8 cellular contexts compared by ENCODE assay signal in the genomic region with DNA sequence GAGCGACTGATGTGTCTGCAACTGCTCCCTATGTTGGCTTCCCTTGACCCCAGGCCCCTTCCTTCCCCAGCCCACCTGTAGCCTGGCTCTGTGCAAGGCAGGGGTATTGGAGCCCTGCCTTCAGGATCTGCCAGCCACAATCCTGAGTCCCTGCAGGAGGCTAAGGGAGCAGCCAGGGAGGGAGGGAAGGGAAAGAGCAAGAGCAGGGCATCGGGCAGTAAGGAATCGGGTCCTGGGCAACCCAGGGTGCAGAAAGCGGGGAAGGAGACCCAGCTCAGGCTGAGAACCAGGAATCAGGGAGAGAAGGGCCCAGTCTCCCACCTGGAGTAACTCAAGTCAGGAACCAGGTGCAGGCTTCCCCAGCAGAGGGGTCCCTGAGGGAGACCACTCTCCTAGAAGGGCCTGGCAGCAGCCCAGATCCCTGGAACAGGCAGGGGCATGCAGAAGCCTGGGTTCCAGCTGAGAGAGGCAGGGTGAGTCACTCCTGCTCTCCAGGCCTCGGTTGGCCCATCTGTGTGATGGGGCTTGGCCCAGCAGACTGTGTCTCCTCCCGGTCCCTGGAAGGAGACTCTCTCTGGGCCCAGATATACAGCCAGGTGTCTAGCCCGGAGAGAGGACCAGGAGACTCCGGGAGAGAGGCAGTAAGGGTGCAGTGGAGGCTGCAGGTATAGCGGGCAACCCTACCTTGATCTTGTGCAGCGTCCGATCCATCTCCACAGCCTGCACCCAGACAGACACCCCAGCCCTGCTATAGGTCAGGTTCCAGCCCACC. TPM values are rescaled to one million over a fixed set of nuclear protein-coding genes. Genes with fewer than 3 reads are reported as not detected.
DNase-seq lines count a peak whose midpoint lies in the region; ATAC-seq lines count a peak whose summit lies in the region.

No MANE protein-coding gene starts in this region.

- no peaks in the 10 kb centered on the region for H3K36me3 Mint-ChIP-seq in activated T-cell treated with anti-CD3 and anti-CD28 coated beads, Interleukin-2, amount 50 U/mL, for 72 hours (ENCODE audit: insufficient read depth in 2 of 2)
- H3K36me3 Mint-ChIP-seq in immature natural killer cell: no peaks in the 10 kb centered on the region
- no peaks in the 10 kb centered on the region for H3K36me3 Mint-ChIP-seq in stimulated activated memory B cell treated with anti-CD40 and anti-IgM and Interleukin-4, amounts not matched to agents 10 μg/mL and 1 μg/mL and 100 μg/mL, for 72 hours

- intact Hi-C loops in left colon (cut with DNase I, micrococcal nuclease): no loop called here

- peaks cover 20% of the 10 kb centered on the region for H3K4me1 Mint-ChIP-seq in activated T-cell treated with anti-CD3 and anti-CD28 coated beads, Interleukin-2, amount 50 U/mL, for 72 hours (ENCODE audit: low read depth)
- H3K4me1 Mint-ChIP-seq in immature natural killer cell: peaks cover 25 to 38% of the 10 kb centered on the region in 2 donors
- peaks cover 62% of the 10 kb centered on the region for H3K4me1 Mint-ChIP-seq in stimulated activated memory B cell treated with anti-CD40 and anti-IgM and Interleukin-4, amounts not matched to agents 10 μg/mL and 1 μg/mL and 100 μg/mL, for 72 hours

- H3K27me3 ChIP-seq in MG63: no peaks in the 10 kb centered on the region

- H3K9me3 Mint-ChIP-seq in activated T-cell treated with anti-CD3 and anti-CD28 coated beads, Interleukin-2, amount 50 U/mL, for 72 hours: no peaks in the 10 kb centered on the region
- H3K9me3 Mint-ChIP-seq in immature natural killer cell: no peaks in the 10 kb centered on the region
- H3K9me3 Mint-ChIP-seq in stimulated activated memory B cell treated with anti-CD40 and anti-IgM and Interleukin-4, amounts not matched to agents 10 μg/mL and 1 μg/mL and 100 μg/mL, for 72 hours: no peaks in the 10 kb centered on the region

- no peak overlapping the region for H3K4me3 ChIP-seq in MG63

- DNase-seq in NCI-H1436 (lab: John Stamatoyannopoulos, UW) (peak; percentile 20), NCI-H1436 treated with DMSO at 0.1 percent for 48 hours (lab: John Stamatoyannopoulos, UW) (no peak), immature natural killer cell (no peak), left colon (no peak), MG63 (no peak), SIG-M5 (lab: John Stamatoyannopoulos, UW) (no peak)
- DNase-seq in activated T-cell treated with anti-CD3 and anti-CD28 coated beads, Interleukin-2, amount 50 U/mL, for 72 hours: no peak

- no peaks in the 10 kb centered on the region for H3K27me3 Mint-ChIP-seq in activated T-cell treated with anti-CD3 and anti-CD28 coated beads, Interleukin-2, amount 50 U/mL, for 72 hours (ENCODE audit: low read depth)
- peaks cover 0 to 4% (median 2%) of the 10 kb centered on the region in 3 donors for H3K27me3 Mint-ChIP-seq in immature natural killer cell (ENCODE audit: low read depth in 3 of 3)
- H3K27me3 Mint-ChIP-seq in stimulated activated memory B cell treated with anti-CD40 and anti-IgM and Interleukin-4, amounts not matched to agents 10 μg/mL and 1 μg/mL and 100 μg/mL, for 72 hours: no peaks in the 10 kb centered on the region

- no peaks in the 10 kb centered on the region for H3K36me3 ChIP-seq in MG63

- no peaks in the 10 kb centered on the region for H3K9me3 ChIP-seq in MG63

- peak overlapping the region; percentile 51 to 82 for H3K4me3 Mint-ChIP-seq in activated T-cell treated with anti-CD3 and anti-CD28 coated beads, Interleukin-2, amount 50 U/mL, for 72 hours
- peak overlapping the region; percentile 46 to 75 (median 64) for H3K4me3 Mint-ChIP-seq in immature natural killer cell
- peak overlapping the region; percentile 79 for H3K4me3 Mint-ChIP-seq in stimulated activated memory B cell treated with anti-CD40 and anti-IgM and Interleukin-4, amounts not matched to agents 10 μg/mL and 1 μg/mL and 100 μg/mL, for 72 hours

- H3K27ac Mint-ChIP-seq in activated T-cell treated with anti-CD3 and anti-CD28 coated beads, Interleukin-2, amount 50 U/mL, for 72 hours: no peak overlapping the region
- peak overlapping the region in 3 of 6 donors; percentile 2 to 49 (median 42) for H3K27ac Mint-ChIP-seq in immature natural killer cell
- H3K27ac Mint-ChIP-seq in stimulated activated memory B cell treated with anti-CD40 and anti-IgM and Interleukin-4, amounts not matched to agents 10 μg/mL and 1 μg/mL and 100 μg/mL, for 72 hours: peak overlapping the region; percentile 58

- ATAC-seq in activated T-cell treated with anti-CD3 and anti-CD28 coated beads, Interleukin-2, amount 50 U/mL, for 72 hours (replicated peaks in 1 of 2): no peak
- no peak for ATAC-seq in stimulated activated memory B cell treated with anti-CD40 and anti-IgM and Interleukin-4, amounts not matched to agents 10 μg/mL and 1 μg/mL and 100 μg/mL, for 72 hours
- ATAC-seq in left colon: no peak

RNA-seq across cellular contexts. Expression of gene STARD10, which starts 13.4 kb away (rescaled TPM):
- total RNA-seq in activated T-cell treated with anti-CD3 and anti-CD28 coated beads, Interleukin-2, amount 50 U/mL, for 72 hours: 10 to 100 TPM; 31.9 to 41.3 TPM
- 10 to 100 TPM; 26.3 to 50.1 (median 35.6) TPM for polyA plus RNA-seq in immature natural killer cell
- 100 to 1,000 TPM; 417 to 464 TPM for total RNA-seq in left colon
- total RNA-seq in MG63 (2014; rRNA removed; shearing (Covaris generic); ENCODE audit: low replicate concordance): 0.91 and 15.1 TPM in 2 replicates

RNA-seq across cellular contexts. Expression of gene ARAP1, which starts 28.3 kb away (rescaled TPM):
- total RNA-seq in activated T-cell treated with anti-CD3 and anti-CD28 coated beads, Interleukin-2, amount 50 U/mL, for 72 hours: 10 to 100 TPM; 81.7 to 93.4 TPM
- polyA plus RNA-seq in immature natural killer cell: 10 to 100 TPM in 2 of 3 donors, 1 to 10 TPM in 1; 4.7 to 34.6 (median 16.4) TPM
- total RNA-seq in left colon: 10 to 100 TPM; 62.5 to 69.1 TPM
- total RNA-seq in MG63 (2014; rRNA removed; shearing (Covaris generic); ENCODE audit: low replicate concordance): 55.6 and 92.4 TPM in 2 replicates

RNA-seq across cellular contexts. Expression of gene ATG16L2, which starts 33.7 kb away (rescaled TPM):
- 10 to 100 TPM; 55.8 to 56.0 TPM for total RNA-seq in activated T-cell treated with anti-CD3 and anti-CD28 coated beads, Interleukin-2, amount 50 U/mL, for 72 hours
- 10 to 100 TPM; 11.4 to 24.6 (median 18.7) TPM for polyA plus RNA-seq in immature natural killer cell
- 10 to 100 TPM; 44.4 to 54.2 TPM for total RNA-seq in left colon
- 2.2 and 5.1 TPM in 2 replicates for total RNA-seq in MG63 (2014; rRNA removed; shearing (Covaris generic); ENCODE audit: low replicate concordance)

Comparison
In these comparisons a context has a peak if more than half of its experiments do, and no peak if none do; other contexts are left out.
1. RNA of gene STARD10, which starts 13.4 kb away (total RNA-seq): 417 to 464 TPM in left colon; 31.9 to 41.3 TPM in activated T-cell treated with anti-CD3 and anti-CD28 coated beads, Interleukin-2, amount 50 U/mL, for 72 hours and 0.91 to 15.1 TPM in MG63; every median in the first group is over 4 times any median in the second.
2. Peak in every context shown above with its lines, with median percentiles within 50 percentile points of each other: H3K4me3 Mint-ChIP-seq.